2 cellular contexts compared by ENCODE assay signal in the genomic region with DNA sequence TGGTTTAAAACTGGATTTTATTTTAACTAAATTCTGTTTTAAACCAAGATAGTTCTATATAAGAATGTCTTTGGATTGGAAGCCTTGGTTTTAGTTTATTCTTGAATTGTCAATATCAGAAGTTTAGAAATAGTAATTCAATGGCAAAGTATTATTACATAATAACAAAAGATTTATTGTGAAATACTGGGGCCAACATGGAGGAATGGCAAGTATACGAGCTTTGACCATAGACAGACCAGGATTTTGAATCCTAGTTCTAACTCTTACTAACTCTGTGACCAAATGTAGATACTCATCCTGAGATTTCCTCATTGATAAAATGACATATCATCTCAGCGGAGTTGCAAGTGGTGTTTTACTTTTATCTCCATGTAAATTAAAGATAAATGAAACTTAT.
TF ChIP-seq lines count a peak whose summit lies in the region.

No MANE protein-coding gene starts in this region.

TF ChIP-seq in SK-N-SH, 30 proteins besides CTCF, POLR2A, EP300 and RAD21 (continued from another document):
- no peak for TF ChIP-seq GATA2 (CRISPR knock-in tag; IDR thresholded peaks at IDR 0.05)
- TF ChIP-seq, protein P1, sequence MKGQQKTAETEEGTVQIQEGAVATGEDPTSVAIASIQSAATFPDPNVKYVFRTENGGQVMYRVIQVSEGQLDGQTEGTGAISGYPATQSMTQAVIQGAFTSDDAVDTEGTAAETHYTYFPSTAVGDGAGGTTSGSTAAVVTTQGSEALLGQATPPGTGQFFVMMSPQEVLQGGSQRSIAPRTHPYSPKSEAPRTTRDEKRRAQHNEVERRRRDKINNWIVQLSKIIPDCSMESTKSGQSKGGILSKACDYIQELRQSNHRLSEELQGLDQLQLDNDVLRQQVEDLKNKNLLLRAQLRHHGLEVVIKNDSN (IDR thresholded peaks at IDR 0.05; ENCODE audit: borderline replicate concordance, low read depth) = no peak
- TF ChIP-seq, protein P2, sequence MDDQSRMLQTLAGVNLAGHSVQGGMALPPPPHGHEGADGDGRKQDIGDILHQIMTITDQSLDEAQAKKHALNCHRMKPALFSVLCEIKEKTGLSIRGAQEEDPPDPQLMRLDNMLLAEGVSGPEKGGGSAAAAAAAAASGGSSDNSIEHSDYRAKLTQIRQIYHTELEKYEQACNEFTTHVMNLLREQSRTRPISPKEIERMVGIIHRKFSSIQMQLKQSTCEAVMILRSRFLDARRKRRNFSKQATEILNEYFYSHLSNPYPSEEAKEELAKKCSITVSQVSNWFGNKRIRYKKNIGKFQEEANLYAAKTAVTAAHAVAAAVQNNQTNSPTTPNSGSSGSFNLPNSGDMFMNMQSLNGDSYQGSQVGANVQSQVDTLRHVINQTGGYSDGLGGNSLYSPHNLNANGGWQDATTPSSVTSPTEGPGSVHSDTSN (IDR thresholded peaks at IDR 0.05) = no peak
- TF ChIP-seq, protein P3, sequence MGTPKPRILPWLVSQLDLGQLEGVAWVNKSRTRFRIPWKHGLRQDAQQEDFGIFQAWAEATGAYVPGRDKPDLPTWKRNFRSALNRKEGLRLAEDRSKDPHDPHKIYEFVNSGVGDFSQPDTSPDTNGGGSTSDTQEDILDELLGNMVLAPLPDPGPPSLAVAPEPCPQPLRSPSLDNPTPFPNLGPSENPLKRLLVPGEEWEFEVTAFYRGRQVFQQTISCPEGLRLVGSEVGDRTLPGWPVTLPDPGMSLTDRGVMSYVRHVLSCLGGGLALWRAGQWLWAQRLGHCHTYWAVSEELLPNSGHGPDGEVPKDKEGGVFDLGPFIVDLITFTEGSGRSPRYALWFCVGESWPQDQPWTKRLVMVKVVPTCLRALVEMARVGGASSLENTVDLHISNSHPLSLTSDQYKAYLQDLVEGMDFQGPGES (IDR thresholded peaks at IDR 0.05; ENCODE audit: low read depth, low read length) = no peak
- no peak for TF ChIP-seq NFIC (IDR thresholded peaks at IDR 0.05; ENCODE audit: borderline replicate concordance)
- TF ChIP-seq, protein P4, sequence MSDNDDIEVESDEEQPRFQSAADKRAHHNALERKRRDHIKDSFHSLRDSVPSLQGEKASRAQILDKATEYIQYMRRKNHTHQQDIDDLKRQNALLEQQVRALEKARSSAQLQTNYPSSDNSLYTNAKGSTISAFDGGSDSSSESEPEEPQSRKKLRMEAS (IDR thresholded peaks at IDR 0.05; ENCODE audit: low read depth) = no peak

TF ChIP-seq in SK-N-SH treated with all-trans-retinoic acid at 6 μM for 48 hours, 23 proteins besides CTCF, POLR2A, EP300 and RAD21 (continued from another document):
- TF ChIP-seq, protein P5, sequence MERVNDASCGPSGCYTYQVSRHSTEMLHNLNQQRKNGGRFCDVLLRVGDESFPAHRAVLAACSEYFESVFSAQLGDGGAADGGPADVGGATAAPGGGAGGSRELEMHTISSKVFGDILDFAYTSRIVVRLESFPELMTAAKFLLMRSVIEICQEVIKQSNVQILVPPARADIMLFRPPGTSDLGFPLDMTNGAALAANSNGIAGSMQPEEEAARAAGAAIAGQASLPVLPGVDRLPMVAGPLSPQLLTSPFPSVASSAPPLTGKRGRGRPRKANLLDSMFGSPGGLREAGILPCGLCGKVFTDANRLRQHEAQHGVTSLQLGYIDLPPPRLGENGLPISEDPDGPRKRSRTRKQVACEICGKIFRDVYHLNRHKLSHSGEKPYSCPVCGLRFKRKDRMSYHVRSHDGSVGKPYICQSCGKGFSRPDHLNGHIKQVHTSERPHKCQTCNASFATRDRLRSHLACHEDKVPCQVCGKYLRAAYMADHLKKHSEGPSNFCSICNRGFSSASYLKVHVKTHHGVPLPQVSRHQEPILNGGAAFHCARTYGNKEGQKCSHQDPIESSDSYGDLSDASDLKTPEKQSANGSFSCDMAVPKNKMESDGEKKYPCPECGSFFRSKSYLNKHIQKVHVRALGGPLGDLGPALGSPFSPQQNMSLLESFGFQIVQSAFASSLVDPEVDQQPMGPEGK (CRISPR knock-in tag; IDR thresholded peaks at IDR 0.05; ENCODE audit: borderline replicate concordance) = no peak
